Comparison of ENCODE assay signal across 1 cellular context in the genomic region with DNA sequence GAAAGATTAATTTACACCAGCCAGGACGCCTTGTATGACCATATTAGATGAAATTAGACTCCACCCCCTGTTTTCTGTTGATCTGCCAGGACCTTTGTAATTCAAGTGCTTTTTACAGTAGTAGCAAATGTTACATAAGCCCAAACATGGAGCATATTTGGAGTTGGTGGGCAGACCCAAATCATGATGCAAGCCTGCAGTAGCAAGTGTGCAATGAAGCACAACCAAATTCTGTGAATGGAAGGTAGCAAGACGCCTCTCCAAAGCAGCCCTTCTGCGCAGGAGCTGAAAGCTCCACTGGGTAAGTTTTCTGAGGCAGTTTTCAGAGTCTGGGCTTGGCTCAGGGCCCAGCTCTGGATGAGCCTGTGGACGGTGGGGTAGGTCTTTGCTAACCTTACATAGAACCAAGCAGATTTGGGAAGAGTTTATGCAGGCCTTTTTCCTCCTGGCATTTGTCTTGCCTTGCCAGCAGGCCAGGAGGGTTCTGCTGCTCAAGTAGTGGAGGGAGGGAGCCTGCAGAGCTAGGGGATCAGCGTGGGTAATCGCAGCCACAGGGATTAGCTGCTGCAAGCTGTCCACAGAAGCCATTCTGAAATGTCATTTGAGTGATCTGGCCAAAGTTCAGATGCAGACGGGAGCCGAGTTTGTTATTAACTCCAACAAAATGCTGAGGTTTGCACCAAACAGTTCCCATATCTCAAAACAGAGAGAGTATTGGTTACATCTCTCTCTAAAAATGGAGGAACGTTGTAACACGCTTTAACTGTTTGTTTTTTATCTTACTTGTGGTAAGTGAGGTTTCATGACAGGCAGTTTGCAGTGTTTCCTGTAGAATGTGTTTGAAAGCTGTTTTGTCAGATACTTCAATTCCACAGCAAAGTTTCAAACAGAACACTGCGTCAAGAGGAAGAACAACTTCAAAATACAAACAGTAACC.
A peak's percentile ranks its signal among the peaks of the same experiment; 100 is the strongest.
TF ChIP-seq lines count a peak whose summit lies in the region.

No MANE protein-coding gene starts in this region.

TF ChIP-seq in HepG2, 621 proteins besides CTCF, POLR2A, EP300 and RAD21 (continued from another document and continues in another):
- TF ChIP-seq, protein P1, sequence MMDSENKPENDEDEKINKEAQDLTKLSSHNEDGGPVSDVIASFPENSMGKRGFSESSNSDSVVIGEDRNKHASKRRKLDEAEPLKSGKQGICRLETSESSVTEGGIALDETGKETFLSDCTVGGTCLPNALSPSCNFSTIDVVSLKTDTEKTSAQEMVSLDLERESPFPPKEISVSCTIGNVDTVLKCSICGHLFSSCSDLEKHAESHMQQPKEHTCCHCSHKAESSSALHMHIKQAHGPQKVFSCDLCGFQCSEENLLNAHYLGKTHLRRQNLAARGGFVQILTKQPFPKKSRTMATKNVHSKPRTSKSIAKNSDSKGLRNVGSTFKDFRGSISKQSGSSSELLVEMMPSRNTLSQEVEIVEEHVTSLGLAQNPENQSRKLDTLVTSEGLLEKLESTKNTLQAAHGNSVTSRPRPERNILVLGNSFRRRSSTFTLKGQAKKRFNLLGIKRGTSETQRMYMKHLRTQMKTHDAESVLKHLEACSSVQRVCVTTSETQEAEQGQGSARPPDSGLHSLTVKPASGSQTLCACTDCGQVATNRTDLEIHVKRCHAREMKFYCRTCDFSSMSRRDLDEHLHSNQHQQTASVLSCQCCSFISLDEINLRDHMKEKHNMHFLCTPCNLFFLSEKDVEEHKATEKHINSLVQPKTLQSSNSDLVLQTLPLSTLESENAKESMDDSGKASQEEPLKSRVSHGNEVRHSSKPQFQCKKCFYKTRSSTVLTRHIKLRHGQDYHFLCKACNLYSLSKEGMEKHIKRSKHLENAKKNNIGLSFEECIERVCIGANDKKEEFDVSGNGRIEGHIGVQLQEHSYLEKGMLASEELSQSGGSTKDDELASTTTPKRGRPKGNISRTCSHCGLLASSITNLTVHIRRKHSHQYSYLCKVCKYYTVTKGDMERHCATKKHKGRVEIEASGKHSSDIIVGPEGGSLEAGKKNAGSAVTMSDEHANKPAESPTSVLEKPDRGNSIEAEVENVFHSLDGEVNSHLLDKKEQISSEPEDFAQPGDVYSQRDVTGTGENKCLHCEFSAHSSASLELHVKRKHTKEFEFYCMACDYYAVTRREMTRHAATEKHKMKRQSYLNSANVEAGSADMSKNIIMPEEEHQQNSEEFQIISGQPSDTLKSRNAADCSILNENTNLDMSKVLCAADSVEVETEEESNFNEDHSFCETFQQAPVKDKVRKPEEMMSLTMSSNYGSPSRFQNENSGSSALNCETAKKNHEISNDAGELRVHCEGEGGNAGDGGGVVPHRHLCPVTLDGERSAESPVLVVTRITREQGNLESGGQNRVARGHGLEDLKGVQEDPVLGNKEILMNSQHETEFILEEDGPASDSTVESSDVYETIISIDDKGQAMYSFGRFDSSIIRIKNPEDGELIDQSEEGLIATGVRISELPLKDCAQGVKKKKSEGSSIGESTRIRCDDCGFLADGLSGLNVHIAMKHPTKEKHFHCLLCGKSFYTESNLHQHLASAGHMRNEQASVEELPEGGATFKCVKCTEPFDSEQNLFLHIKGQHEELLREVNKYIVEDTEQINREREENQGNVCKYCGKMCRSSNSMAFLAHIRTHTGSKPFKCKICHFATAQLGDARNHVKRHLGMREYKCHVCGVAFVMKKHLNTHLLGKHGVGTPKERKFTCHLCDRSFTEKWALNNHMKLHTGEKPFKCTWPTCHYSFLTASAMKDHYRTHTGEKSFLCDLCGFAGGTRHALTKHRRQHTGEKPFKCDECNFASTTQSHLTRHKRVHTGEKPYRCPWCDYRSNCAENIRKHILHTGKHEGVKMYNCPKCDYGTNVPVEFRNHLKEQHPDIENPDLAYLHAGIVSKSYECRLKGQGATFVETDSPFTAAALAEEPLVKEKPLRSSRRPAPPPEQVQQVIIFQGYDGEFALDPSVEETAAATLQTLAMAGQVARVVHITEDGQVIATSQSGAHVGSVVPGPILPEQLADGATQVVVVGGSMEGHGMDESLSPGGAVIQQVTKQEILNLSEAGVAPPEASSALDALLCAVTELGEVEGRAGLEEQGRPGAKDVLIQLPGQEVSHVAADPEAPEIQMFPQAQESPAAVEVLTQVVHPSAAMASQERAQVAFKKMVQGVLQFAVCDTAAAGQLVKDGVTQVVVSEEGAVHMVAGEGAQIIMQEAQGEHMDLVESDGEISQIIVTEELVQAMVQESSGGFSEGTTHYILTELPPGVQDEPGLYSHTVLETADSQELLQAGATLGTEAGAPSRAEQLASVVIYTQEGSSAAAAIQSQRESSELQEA (CRISPR knock-in tag; IDR thresholded peaks at IDR 0.05; ENCODE audit: not compliant biosample characterization) = no peak
- no peak for TF ChIP-seq CAMTA2 (CRISPR knock-in tag; IDR thresholded peaks at IDR 0.05; ENCODE audit: borderline replicate concordance)
- no peak for TF ChIP-seq ATF1 (CRISPR knock-in tag; IDR thresholded peaks at IDR 0.05)
- TF ChIP-seq NFE2 (CRISPR knock-in tag; IDR thresholded peaks at IDR 0.05) = no peak
- no peak for TF ChIP-seq ZNF782 (CRISPR knock-in tag; IDR thresholded peaks at IDR 0.05; ENCODE audit: borderline replicate concordance)
- TF ChIP-seq, protein P2, sequence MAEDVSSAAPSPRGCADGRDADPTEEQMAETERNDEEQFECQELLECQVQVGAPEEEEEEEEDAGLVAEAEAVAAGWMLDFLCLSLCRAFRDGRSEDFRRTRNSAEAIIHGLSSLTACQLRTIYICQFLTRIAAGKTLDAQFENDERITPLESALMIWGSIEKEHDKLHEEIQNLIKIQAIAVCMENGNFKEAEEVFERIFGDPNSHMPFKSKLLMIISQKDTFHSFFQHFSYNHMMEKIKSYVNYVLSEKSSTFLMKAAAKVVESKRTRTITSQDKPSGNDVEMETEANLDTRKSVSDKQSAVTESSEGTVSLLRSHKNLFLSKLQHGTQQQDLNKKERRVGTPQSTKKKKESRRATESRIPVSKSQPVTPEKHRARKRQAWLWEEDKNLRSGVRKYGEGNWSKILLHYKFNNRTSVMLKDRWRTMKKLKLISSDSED (CRISPR knock-in tag; IDR thresholded peaks at IDR 0.05) = no peak
- no peak for TF ChIP-seq PAF1 (CRISPR knock-in tag; IDR thresholded peaks at IDR 0.05)
- TF ChIP-seq NFIB (CRISPR knock-in tag; IDR thresholded peaks at IDR 0.05; ENCODE audit: borderline replicate concordance) = no peak
- no peak for TF ChIP-seq MBNL3 (CRISPR knock-in tag; conservative IDR thresholded peaks at IDR 0.05)
- TF ChIP-seq SUZ12 (IDR thresholded peaks at IDR 0.05; ENCODE audit: low read depth, low read length) = no peak
- TF ChIP-seq ZNF577 (CRISPR knock-in tag; IDR thresholded peaks at IDR 0.05; ENCODE audit: borderline replicate concordance, low read depth) = no peak
- TF ChIP-seq, protein P3, sequence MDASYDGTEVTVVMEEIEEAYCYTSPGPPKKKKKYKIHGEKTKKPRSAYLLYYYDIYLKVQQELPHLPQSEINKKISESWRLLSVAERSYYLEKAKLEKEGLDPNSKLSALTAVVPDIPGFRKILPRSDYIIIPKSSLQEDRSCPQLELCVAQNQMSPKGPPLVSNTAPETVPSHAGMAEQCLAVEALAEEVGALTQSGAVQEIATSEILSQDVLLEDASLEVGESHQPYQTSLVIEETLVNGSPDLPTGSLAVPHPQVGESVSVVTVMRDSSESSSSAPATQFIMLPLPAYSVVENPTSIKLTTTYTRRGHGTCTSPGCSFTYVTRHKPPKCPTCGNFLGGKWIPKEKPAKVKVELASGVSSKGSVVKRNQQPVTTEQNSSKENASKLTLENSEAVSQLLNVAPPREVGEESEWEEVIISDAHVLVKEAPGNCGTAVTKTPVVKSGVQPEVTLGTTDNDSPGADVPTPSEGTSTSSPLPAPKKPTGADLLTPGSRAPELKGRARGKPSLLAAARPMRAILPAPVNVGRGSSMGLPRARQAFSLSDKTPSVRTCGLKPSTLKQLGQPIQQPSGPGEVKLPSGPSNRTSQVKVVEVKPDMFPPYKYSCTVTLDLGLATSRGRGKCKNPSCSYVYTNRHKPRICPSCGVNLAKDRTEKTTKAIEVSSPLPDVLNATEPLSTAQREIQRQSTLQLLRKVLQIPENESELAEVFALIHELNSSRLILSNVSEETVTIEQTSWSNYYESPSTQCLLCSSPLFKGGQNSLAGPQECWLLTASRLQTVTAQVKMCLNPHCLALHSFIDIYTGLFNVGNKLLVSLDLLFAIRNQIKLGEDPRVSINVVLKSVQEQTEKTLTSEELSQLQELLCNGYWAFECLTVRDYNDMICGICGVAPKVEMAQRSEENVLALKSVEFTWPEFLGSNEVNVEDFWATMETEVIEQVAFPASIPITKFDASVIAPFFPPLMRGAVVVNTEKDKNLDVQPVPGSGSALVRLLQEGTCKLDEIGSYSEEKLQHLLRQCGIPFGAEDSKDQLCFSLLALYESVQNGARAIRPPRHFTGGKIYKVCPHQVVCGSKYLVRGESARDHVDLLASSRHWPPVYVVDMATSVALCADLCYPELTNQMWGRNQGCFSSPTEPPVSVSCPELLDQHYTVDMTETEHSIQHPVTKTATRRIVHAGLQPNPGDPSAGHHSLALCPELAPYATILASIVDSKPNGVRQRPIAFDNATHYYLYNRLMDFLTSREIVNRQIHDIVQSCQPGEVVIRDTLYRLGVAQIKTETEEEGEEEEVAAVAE (CRISPR knock-in tag; IDR thresholded peaks at IDR 0.05; ENCODE audit: borderline replicate concordance) = no peak; the same call in 1 of the 2 replicates
- TF ChIP-seq, protein P4, sequence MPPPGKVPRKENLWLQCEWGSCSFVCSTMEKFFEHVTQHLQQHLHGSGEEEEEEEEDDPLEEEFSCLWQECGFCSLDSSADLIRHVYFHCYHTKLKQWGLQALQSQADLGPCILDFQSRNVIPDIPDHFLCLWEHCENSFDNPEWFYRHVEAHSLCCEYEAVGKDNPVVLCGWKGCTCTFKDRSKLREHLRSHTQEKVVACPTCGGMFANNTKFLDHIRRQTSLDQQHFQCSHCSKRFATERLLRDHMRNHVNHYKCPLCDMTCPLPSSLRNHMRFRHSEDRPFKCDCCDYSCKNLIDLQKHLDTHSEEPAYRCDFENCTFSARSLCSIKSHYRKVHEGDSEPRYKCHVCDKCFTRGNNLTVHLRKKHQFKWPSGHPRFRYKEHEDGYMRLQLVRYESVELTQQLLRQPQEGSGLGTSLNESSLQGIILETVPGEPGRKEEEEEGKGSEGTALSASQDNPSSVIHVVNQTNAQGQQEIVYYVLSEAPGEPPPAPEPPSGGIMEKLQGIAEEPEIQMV (CRISPR knock-in tag; IDR thresholded peaks at IDR 0.05; ENCODE audit: low read depth) = no peak
- no peak for TF ChIP-seq ZEB1 (IDR thresholded peaks at IDR 0.05; ENCODE audit: insufficient replicate concordance, low read depth)
- TF ChIP-seq ZNF501 (CRISPR knock-in tag; IDR thresholded peaks at IDR 0.05) = peak; percentile 65; the same call in 1 of the 2 replicates
- TF ChIP-seq ELF4 (CRISPR knock-in tag; IDR thresholded peaks at IDR 0.05; ENCODE audit: borderline replicate concordance) = no peak
- no peak for TF ChIP-seq HMGA1 (CRISPR knock-in tag; conservative IDR thresholded peaks at IDR 0.05)
- TF ChIP-seq SMAD3 (CRISPR knock-in tag; IDR thresholded peaks at IDR 0.05) = no peak
- TF ChIP-seq, protein P5, sequence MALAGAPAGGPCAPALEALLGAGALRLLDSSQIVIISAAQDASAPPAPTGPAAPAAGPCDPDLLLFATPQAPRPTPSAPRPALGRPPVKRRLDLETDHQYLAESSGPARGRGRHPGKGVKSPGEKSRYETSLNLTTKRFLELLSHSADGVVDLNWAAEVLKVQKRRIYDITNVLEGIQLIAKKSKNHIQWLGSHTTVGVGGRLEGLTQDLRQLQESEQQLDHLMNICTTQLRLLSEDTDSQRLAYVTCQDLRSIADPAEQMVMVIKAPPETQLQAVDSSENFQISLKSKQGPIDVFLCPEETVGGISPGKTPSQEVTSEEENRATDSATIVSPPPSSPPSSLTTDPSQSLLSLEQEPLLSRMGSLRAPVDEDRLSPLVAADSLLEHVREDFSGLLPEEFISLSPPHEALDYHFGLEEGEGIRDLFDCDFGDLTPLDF (CRISPR knock-in tag; IDR thresholded peaks at IDR 0.05) = 0 out of 2 replicates have a peak, but pooled peaks have one; percentile 36
- no peak for TF ChIP-seq NR1H2 (CRISPR knock-in tag; IDR thresholded peaks at IDR 0.05; ENCODE audit: borderline replicate concordance, low read depth)
- no peak for TF ChIP-seq ZNF562 (CRISPR knock-in tag; IDR thresholded peaks at IDR 0.05; ENCODE audit: borderline replicate concordance)
- TF ChIP-seq EED (CRISPR knock-in tag; IDR thresholded peaks at IDR 0.05) = no peak
- no peak for TF ChIP-seq ZMYM2 (CRISPR knock-in tag; IDR thresholded peaks at IDR 0.05)
- TF ChIP-seq MIXL1 (CRISPR knock-in tag; IDR thresholded peaks at IDR 0.05) = no peak; the same call in 1 of the 2 replicates
- TF ChIP-seq RXRA (CRISPR knock-in tag; IDR thresholded peaks at IDR 0.05) = no peak
- no peak for TF ChIP-seq MTF1 (CRISPR knock-in tag; IDR thresholded peaks at IDR 0.05)
- TF ChIP-seq AGO1 (IDR thresholded peaks at IDR 0.05; ENCODE audit: low read depth, low read length, poor library complexity, severe bottlenecking) = no peak
- TF ChIP-seq, protein P6, sequence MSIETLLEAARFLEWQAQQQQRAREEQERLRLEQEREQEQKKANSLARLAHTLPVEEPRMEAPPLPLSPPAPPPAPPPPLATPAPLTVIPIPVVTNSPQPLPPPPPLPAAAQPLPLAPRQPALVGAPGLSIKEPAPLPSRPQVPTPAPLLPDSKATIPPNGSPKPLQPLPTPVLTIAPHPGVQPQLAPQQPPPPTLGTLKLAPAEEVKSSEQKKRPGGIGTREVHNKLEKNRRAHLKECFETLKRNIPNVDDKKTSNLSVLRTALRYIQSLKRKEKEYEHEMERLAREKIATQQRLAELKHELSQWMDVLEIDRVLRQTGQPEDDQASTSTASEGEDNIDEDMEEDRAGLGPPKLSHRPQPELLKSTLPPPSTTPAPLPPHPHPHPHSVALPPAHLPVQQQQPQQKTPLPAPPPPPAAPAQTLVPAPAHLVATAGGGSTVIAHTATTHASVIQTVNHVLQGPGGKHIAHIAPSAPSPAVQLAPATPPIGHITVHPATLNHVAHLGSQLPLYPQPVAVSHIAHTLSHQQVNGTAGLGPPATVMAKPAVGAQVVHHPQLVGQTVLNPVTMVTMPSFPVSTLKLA (IDR thresholded peaks at IDR 0.05) = no peak
- no peak for TF ChIP-seq NONO (IDR thresholded peaks at IDR 0.05)
- peak; percentile 18; the same call in 1 of the 2 replicates for TF ChIP-seq NONO (CRISPR knock-in tag; conservative IDR thresholded peaks at IDR 0.05)
- TF ChIP-seq ZNF367 (CRISPR knock-in tag; IDR thresholded peaks at IDR 0.05; ENCODE audit: borderline replicate concordance) = no peak
- 0 out of 2 replicates have a peak, but pooled peaks have one; percentile 36 for TF ChIP-seq FIP1L1 (IDR thresholded peaks at IDR 0.05; ENCODE audit: borderline replicate concordance, insufficient read depth, low read depth, low read length)
- TF ChIP-seq ZNF790 (CRISPR knock-in tag; IDR thresholded peaks at IDR 0.05; ENCODE audit: borderline replicate concordance) = no peak
- TF ChIP-seq, protein P7, sequence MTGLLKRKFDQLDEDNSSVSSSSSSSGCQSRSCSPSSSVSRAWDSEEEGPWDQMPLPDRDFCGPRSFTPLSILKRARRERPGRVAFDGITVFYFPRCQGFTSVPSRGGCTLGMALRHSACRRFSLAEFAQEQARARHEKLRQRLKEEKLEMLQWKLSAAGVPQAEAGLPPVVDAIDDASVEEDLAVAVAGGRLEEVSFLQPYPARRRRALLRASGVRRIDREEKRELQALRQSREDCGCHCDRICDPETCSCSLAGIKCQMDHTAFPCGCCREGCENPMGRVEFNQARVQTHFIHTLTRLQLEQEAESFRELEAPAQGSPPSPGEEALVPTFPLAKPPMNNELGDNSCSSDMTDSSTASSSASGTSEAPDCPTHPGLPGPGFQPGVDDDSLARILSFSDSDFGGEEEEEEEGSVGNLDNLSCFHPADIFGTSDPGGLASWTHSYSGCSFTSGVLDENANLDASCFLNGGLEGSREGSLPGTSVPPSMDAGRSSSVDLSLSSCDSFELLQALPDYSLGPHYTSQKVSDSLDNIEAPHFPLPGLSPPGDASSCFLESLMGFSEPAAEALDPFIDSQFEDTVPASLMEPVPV (CRISPR knock-in tag; IDR thresholded peaks at IDR 0.05) = no peak; the same call in 1 of the 2 replicates
- TF ChIP-seq, protein P8, sequence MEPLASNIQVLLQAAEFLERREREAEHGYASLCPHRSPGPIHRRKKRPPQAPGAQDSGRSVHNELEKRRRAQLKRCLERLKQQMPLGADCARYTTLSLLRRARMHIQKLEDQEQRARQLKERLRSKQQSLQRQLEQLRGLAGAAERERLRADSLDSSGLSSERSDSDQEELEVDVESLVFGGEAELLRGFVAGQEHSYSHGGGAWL (CRISPR knock-in tag; IDR thresholded peaks at IDR 0.05) = no peak
